29 cellular contexts compared by ENCODE assay signal in genomic region chr14:94018308-94018707, GRCh38. TPM values are rescaled to one million over a fixed set of nuclear protein-coding genes. Genes with fewer than 3 reads are reported as not detected.
"Had no signal": no experiment of that assay in that cellular context is flagged by ENCODE, and none has a peak within 500 bp of the region (broad histone marks: within the 10 kb centered on the region; RNA-seq: fewer than 3 reads in every experiment).

No MANE protein-coding gene starts in this region.

- H3K4me1 ChIP-seq: parathyroid adenoma, prostate gland, right lobe of liver, spleen, tibial artery, upper lobe of right lung, vagina had no signal

- H3K27ac Mint-ChIP-seq: natural killer cell; stimulated activated memory B cell treated with anti-CD40 and anti-IgM and Interleukin-4, amounts not matched to agents 10 μg/mL and 1 μg/mL and 100 μg/mL, for 72 hours; stimulated activated naive CD8-positive, alpha-beta T cell treated with anti-CD3 and anti-CD28 coated beads, Interleukin-15, Interleukin-2, amounts not matched to agents 100 ng/mL and 50 ng/mL, for 24 hours had no signal

- H3K27me3 ChIP-seq: dorsolateral prefrontal cortex, hepatocyte, right lobe of liver, spleen, upper lobe of right lung, vagina had no signal

- H3K4me1 Mint-ChIP-seq: natural killer cell; stimulated activated memory B cell treated with anti-CD40 and anti-IgM and Interleukin-4, amounts not matched to agents 10 μg/mL and 1 μg/mL and 100 μg/mL, for 72 hours had no signal

- H3K9me3 ChIP-seq: mucosa of descending colon, prostate gland, right lobe of liver, spleen, tibial artery, upper lobe of right lung, vagina had no signal

- ATAC-seq: left colon; mucosa of descending colon; natural killer cell; right lobe of liver; stimulated activated memory B cell treated with anti-CD40 and anti-IgM and Interleukin-4, amounts not matched to agents 10 μg/mL and 1 μg/mL and 100 μg/mL, for 72 hours; upper lobe of right lung had no signal

- H3K36me3 Mint-ChIP-seq: natural killer cell; stimulated activated memory B cell treated with anti-CD40 and anti-IgM and Interleukin-4, amounts not matched to agents 10 μg/mL and 1 μg/mL and 100 μg/mL, for 72 hours had no signal

- DNase-seq: cortex of kidney; effector CD8-positive, alpha-beta T cell; foreskin melanocyte; head of caudate nucleus; left colon; mucosa of descending colon; natural killer cell; nucleus accumbens; retina; spleen; stimulated activated CD4-positive, alpha-beta T cell treated with anti-CD3 and anti-CD28 coated beads, Interleukin-15, amount 100 ng/mL, for 24 hours; stimulated activated CD4-positive, alpha-beta T cell treated with anti-CD3 and anti-CD28 coated beads, Interleukin-1b, Interleukin-23, amount 100 ng/mL, for 48 hours; stimulated activated CD4-positive, alpha-beta T cell treated with anti-CD3 and anti-CD28 coated beads, Interleukin-4, amount 100 ng/mL, for 24 hours; tibial artery; upper lobe of right lung had no signal

- H3K27ac ChIP-seq: dorsolateral prefrontal cortex, hepatocyte, parathyroid adenoma, prostate gland, right lobe of liver, spleen, tibial artery, upper lobe of right lung, vagina had no signal

- H3K4me3 Mint-ChIP-seq: natural killer cell; neural crest cell; stimulated activated memory B cell treated with anti-CD40 and anti-IgM and Interleukin-4, amounts not matched to agents 10 μg/mL and 1 μg/mL and 100 μg/mL, for 72 hours; stimulated activated naive CD8-positive, alpha-beta T cell treated with anti-CD3 and anti-CD28 coated beads, Interleukin-15, Interleukin-2, amounts not matched to agents 100 ng/mL and 50 ng/mL, for 24 hours had no signal

- H3K4me3 ChIP-seq: dorsolateral prefrontal cortex, hepatocyte, mucosa of descending colon, prostate gland, right lobe of liver, spleen, tibial artery, upper lobe of right lung, vagina had no signal

- H3K36me3 ChIP-seq: prostate gland, right lobe of liver, spleen, tibial artery, upper lobe of right lung, vagina had no signal

- H3K9me3 Mint-ChIP-seq: natural killer cell; neural crest cell; stimulated activated memory B cell treated with anti-CD40 and anti-IgM and Interleukin-4, amounts not matched to agents 10 μg/mL and 1 μg/mL and 100 μg/mL, for 72 hours; stimulated activated naive CD8-positive, alpha-beta T cell treated with anti-CD3 and anti-CD28 coated beads, Interleukin-15, Interleukin-2, amounts not matched to agents 100 ng/mL and 50 ng/mL, for 24 hours had no signal

RNA-seq across cellular contexts. Expression of gene CCDC197, which starts 21.2 kb away (rescaled TPM):
- total RNA-seq: hepatocyte, kidney epithelial cell, left colon, liver, mucosa of descending colon, natural killer cell, neural crest cell, prostate gland, right lobe of liver, skeletal muscle tissue, spleen, temporal lobe, upper lobe of right lung, vagina had no signal
- polyA plus RNA-seq: esophagus, hepatocyte, liver, spleen had no signal

RNA-seq across cellular contexts. Expression of gene ASB2, which starts 41.9 kb away (rescaled TPM):
- total RNA-seq: temporal lobe had no signal
